Comparison of ENCODE assay signal across 1 cellular context in the genomic region with DNA sequence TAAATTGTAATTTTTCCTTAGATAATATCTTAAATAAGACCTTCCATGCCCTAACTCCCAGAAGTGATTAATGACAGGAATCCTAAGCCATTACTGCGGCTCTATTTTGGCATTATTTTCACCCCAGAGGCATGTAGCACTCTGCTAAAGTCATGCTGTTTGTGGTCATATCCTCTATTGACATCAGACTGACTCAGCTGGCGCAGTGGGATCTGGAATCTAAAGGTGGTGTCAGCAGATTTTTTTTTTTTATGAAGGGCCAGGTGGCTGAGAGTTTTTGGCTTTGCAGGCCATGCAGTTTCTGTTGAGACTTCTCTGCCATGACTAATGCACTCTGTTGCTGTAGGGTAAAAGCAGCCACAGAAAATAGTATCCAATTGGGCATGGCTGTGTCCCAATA.
TF ChIP-seq lines count a peak whose summit lies in the region.

No MANE protein-coding gene starts in this region.

TF ChIP-seq in K562, 482 proteins besides CTCF, POLR2A, EP300 and RAD21 (continued from another document):
- TF ChIP-seq, protein P1, sequence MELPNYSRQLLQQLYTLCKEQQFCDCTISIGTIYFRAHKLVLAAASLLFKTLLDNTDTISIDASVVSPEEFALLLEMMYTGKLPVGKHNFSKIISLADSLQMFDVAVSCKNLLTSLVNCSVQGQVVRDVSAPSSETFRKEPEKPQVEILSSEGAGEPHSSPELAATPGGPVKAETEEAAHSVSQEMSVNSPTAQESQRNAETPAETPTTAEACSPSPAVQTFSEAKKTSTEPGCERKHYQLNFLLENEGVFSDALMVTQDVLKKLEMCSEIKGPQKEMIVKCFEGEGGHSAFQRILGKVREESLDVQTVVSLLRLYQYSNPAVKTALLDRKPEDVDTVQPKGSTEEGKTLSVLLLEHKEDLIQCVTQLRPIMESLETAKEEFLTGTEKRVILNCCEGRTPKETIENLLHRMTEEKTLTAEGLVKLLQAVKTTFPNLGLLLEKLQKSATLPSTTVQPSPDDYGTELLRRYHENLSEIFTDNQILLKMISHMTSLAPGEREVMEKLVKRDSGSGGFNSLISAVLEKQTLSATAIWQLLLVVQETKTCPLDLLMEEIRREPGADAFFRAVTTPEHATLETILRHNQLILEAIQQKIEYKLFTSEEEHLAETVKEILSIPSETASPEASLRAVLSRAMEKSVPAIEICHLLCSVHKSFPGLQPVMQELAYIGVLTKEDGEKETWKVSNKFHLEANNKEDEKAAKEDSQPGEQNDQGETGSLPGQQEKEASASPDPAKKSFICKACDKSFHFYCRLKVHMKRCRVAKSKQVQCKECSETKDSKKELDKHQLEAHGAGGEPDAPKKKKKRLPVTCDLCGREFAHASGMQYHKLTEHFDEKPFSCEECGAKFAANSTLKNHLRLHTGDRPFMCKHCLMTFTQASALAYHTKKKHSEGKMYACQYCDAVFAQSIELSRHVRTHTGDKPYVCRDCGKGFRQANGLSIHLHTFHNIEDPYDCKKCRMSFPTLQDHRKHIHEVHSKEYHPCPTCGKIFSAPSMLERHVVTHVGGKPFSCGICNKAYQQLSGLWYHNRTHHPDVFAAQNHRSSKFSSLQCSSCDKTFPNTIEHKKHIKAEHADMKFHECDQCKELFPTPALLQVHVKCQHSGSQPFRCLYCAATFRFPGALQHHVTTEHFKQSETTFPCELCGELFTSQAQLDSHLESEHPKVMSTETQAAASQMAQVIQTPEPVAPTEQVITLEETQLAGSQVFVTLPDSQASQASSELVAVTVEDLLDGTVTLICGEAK (IDR thresholded peaks at IDR 0.05), result no peak
- TF ChIP-seq, protein P1 (CRISPR knock-in tag; IDR thresholded peaks at IDR 0.05), result no peak
- no peak for TF ChIP-seq ZZZ3 (IDR thresholded peaks at IDR 0.05)
- TF ChIP-seq TEAD4 (IDR thresholded peaks at IDR 0.05; ENCODE audit: low read length), result peak; percentile 46; the same call in 1 of the 2 replicates
- no peak for TF ChIP-seq TEAD4 (CRISPR knock-in tag; IDR thresholded peaks at IDR 0.05; ENCODE audit: borderline replicate concordance)
- no peak for TF ChIP-seq HDAC1 (IDR thresholded peaks at IDR 0.05)
- TF ChIP-seq ARID1B (IDR thresholded peaks at IDR 0.05), result peak; percentile 31; the same call in 1 of the 2 replicates
- TF ChIP-seq ZNF134 (CRISPR knock-in tag; conservative IDR thresholded peaks at IDR 0.05), result no peak
- no peak for TF ChIP-seq ZNF12 (CRISPR knock-in tag; IDR thresholded peaks at IDR 0.05)
- peak; percentile 77; the same call in 1 of the 2 replicates for TF ChIP-seq C11orf30 (IDR thresholded peaks at IDR 0.05; ENCODE audit: low read depth)
- TF ChIP-seq, protein P2, sequence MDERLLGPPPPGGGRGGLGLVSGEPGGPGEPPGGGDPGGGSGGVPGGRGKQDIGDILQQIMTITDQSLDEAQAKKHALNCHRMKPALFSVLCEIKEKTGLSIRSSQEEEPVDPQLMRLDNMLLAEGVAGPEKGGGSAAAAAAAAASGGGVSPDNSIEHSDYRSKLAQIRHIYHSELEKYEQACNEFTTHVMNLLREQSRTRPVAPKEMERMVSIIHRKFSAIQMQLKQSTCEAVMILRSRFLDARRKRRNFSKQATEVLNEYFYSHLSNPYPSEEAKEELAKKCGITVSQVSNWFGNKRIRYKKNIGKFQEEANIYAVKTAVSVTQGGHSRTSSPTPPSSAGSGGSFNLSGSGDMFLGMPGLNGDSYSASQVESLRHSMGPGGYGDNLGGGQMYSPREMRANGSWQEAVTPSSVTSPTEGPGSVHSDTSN (CRISPR knock-in tag; IDR thresholded peaks at IDR 0.05; ENCODE audit: low read depth), result no peak
- TF ChIP-seq, protein P2 (tag; conservative IDR thresholded peaks at IDR 0.05; ENCODE audit: low read depth), result no peak
- TF ChIP-seq POLR3A (IDR thresholded peaks at IDR 0.05; ENCODE audit: borderline replicate concordance, extremely low read depth, insufficient read depth, insufficient read length), result no peak
- TF ChIP-seq, protein P3, sequence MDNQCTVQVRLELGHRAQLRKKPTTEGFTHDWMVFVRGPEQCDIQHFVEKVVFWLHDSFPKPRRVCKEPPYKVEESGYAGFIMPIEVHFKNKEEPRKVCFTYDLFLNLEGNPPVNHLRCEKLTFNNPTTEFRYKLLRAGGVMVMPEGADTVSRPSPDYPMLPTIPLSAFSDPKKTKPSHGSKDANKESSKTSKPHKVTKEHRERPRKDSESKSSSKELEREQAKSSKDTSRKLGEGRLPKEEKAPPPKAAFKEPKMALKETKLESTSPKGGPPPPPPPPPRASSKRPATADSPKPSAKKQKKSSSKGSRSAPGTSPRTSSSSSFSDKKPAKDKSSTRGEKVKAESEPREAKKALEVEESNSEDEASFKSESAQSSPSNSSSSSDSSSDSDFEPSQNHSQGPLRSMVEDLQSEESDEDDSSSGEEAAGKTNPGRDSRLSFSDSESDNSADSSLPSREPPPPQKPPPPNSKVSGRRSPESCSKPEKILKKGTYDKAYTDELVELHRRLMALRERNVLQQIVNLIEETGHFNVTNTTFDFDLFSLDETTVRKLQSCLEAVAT (IDR thresholded peaks at IDR 0.05), result no peak
- TF ChIP-seq ZNF764 (CRISPR knock-in tag; IDR thresholded peaks at IDR 0.05; ENCODE audit: low read depth), result no peak
- no peak for TF ChIP-seq MCM2 (IDR thresholded peaks at IDR 0.05; ENCODE audit: low read depth)
- TF ChIP-seq RFX5 (IDR thresholded peaks at IDR 0.05; ENCODE audit: low read depth, low read length), result no peak
- TF ChIP-seq CBFA2T2 (conservative IDR thresholded peaks at IDR 0.05), result peak; percentile 57
- TF ChIP-seq PTBP1 (IDR thresholded peaks at IDR 0.05; ENCODE audit: low read depth, low read length), result no peak
TF ChIP-seq in K562: peak in this region for 18.
